ENCODE assay signal across 8 cellular contexts in genomic region chr7:86689363-86689762, GRCh38. TPM values are rescaled to one million over a fixed set of nuclear protein-coding genes. Genes with fewer than 3 reads are reported as not detected.
"Had no signal": no experiment of that assay in that cellular context is flagged by ENCODE, and none has a peak within 500 bp of the region (broad histone marks: within the 10 kb centered on the region; RNA-seq: fewer than 3 reads in every experiment).

No MANE protein-coding gene starts in this region.

- ATAC-seq: GM23338 had no signal

- H3K4me2 ChIP-seq: GM23338 had no signal

- H2AFZ ChIP-seq: GM23338 had no signal

- FAIRE-seq: H1, H54, HTR-8/SVneo had no signal

- H3K4me3 ChIP-seq: GM23338 had no signal

- DNase-seq: H9, HCEC 1CT, KBM-7 had no signal

RNA-seq across cellular contexts. Expression of gene GRM3, which starts 45.7 kb away (rescaled TPM):
- total RNA-seq: HT-29 had no signal
